8 cellular contexts compared by ENCODE assay signal in genomic region chr3:172709776-172710708, GRCh38. TPM values are rescaled to one million over a fixed set of nuclear protein-coding genes. Genes with fewer than 3 reads are reported as not detected.
DNase-seq lines count a peak whose midpoint lies in the region; ATAC-seq and TF ChIP-seq lines count a peak whose summit lies in the region.

No MANE protein-coding gene starts in this region.

- H4K20me1 ChIP-seq in osteoblast (ENCODE audit: insufficient read depth, low read length), result peaks cover 5% of the 10 kb centered on the region

- peak; percentile 35 for DNase-seq in COLO829 (ENCODE audit: low spot score)
- DNase-seq in NCI-H2227 (lab: John Stamatoyannopoulos, UW; ENCODE audit: unreplicated experiment), result peak; percentile 44
- peak; percentile 18 for DNase-seq in activated naive CD8-positive, alpha-beta T cell treated with anti-CD3 and anti-CD28 coated beads, Interleukin-2, amount 50 U/mL, for 24 hours
- peak; percentile 52 to 60 for DNase-seq in cardiac muscle cell (ENCODE audit: low read depth in 1 of 2, low spot score in 1 of 2)
- peak; percentile 72 for DNase-seq in osteoblast (ENCODE audit: insufficient read length, low spot score, missing footprints)
- DNase-seq in OCI-M2 (lab: John Stamatoyannopoulos, UW; ENCODE audit: unreplicated experiment), result no peak

- peak overlapping the region; percentile 83 for H3K4me2 ChIP-seq in osteoblast (ENCODE audit: insufficient read depth, low read length)

- peaks cover 25% of the 10 kb centered on the region for H3K4me1 Mint-ChIP-seq in activated naive CD8-positive, alpha-beta T cell treated with anti-CD3 and anti-CD28 coated beads, Interleukin-2, amount 50 U/mL, for 24 hours

- TF ChIP-seq CTCF in cardiac muscle cell (IDR thresholded peaks at IDR 0.05; ENCODE audit: low read depth, low read length), result no peak
- no peak for TF ChIP-seq CTCF in osteoblast (IDR thresholded peaks at IDR 0.05; ENCODE audit: extremely low read depth, low read depth, low read length)

- ATAC-seq in GM21526 (IDR thresholded peaks at IDR 0.05; ENCODE audit: low FRiP score, unreplicated experiment) (peak; percentile 5), GM18520 (IDR thresholded peaks at IDR 0.05; ENCODE audit: unreplicated experiment) (no peak)
- peak; percentile 23 for ATAC-seq in activated naive CD8-positive, alpha-beta T cell treated with anti-CD3 and anti-CD28 coated beads, Interleukin-2, amount 50 U/mL, for 24 hours

- no peaks in the 10 kb centered on the region for H3K36me3 Mint-ChIP-seq in activated naive CD8-positive, alpha-beta T cell treated with anti-CD3 and anti-CD28 coated beads, Interleukin-2, amount 50 U/mL, for 24 hours (ENCODE audit: low read depth)

- H3K79me2 ChIP-seq in osteoblast (ENCODE audit: insufficient read depth, low read length), result peaks cover 51% of the 10 kb centered on the region

- H2AFZ ChIP-seq in osteoblast (ENCODE audit: low read length), result peak overlapping the region; percentile 80

- no peaks in the 10 kb centered on the region for H3K9me3 Mint-ChIP-seq in activated naive CD8-positive, alpha-beta T cell treated with anti-CD3 and anti-CD28 coated beads, Interleukin-2, amount 50 U/mL, for 24 hours

- peaks cover 9% of the 10 kb centered on the region for H3K27me3 ChIP-seq in cardiac muscle cell
- H3K27me3 ChIP-seq in osteoblast (ENCODE audit: insufficient read depth, low read length), result no peaks in the 10 kb centered on the region

- H3K27ac Mint-ChIP-seq in activated naive CD8-positive, alpha-beta T cell treated with anti-CD3 and anti-CD28 coated beads, Interleukin-2, amount 50 U/mL, for 24 hours, result peak overlapping the region; percentile 55

- H3K4me3 ChIP-seq in cardiac muscle cell (peak overlapping the region; percentile 70), osteoblast (ENCODE audit: insufficient read depth, low read length) (peak overlapping the region; percentile 86)

- no peaks in the 10 kb centered on the region for H3K9me3 ChIP-seq in cardiac muscle cell (ENCODE audit: low read depth)
- no peaks in the 10 kb centered on the region for H3K9me3 ChIP-seq in osteoblast (ENCODE audit: low read depth, low read length)

- H3K4me1 ChIP-seq in cardiac muscle cell (ENCODE audit: low read depth) (peaks cover 6% of the 10 kb centered on the region), osteoblast (ENCODE audit: insufficient read depth, low read length) (peaks cover 31% of the 10 kb centered on the region)

- H3K27ac ChIP-seq in cardiac muscle cell, result peak overlapping the region; percentile 8
- peak overlapping the region; percentile 97 for H3K27ac ChIP-seq in osteoblast (ENCODE audit: low read depth, low read length)

- no peaks in the 10 kb centered on the region for H3K27me3 Mint-ChIP-seq in activated naive CD8-positive, alpha-beta T cell treated with anti-CD3 and anti-CD28 coated beads, Interleukin-2, amount 50 U/mL, for 24 hours

- H3K36me3 ChIP-seq in cardiac muscle cell, result no peaks in the 10 kb centered on the region
- no peaks in the 10 kb centered on the region for H3K36me3 ChIP-seq in osteoblast (ENCODE audit: insufficient read depth, low read length)

- peak overlapping the region; percentile 93 for H3K4me3 Mint-ChIP-seq in activated naive CD8-positive, alpha-beta T cell treated with anti-CD3 and anti-CD28 coated beads, Interleukin-2, amount 50 U/mL, for 24 hours

RNA-seq across cellular contexts. Expression of gene NCEH1, which starts 0.8 kb away (rescaled TPM):
- 3.2 and 8.0 TPM in 2 replicates for total RNA-seq in cardiac muscle cell
- polyA plus RNA-seq in cardiac muscle cell, result 3.2 and 7.5 TPM in 2 replicates
- 9.7 and 10.9 TPM in 2 replicates for total RNA-seq in osteoblast

RNA-seq across cellular contexts. Expression of gene ECT2, which starts 40.5 kb away (rescaled TPM):
- total RNA-seq in cardiac muscle cell, result 6.8 and 39.1 TPM in 2 replicates
- polyA plus RNA-seq in cardiac muscle cell, result 7.8 and 39.5 TPM in 2 replicates
- total RNA-seq in osteoblast, result 21.8 and 23.2 TPM in 2 replicates
